28 cellular contexts compared by ENCODE assay signal in the genomic region with DNA sequence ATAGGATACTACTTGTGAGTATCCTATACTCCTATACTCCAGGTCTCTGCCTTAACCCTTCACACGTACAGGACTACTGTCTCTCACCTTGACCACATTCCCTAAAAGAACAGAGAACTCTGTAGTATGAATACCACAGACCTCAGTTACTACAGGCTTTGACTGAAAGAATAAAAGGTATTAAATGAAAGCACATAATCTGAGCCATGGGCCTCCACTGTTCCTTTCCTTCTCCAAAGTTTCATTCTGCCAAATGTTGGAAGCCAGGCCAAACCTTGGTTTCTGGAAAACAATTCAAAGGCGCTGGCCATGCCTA.
DNase-seq lines count a peak whose midpoint lies in the region; ATAC-seq, FAIRE-seq and TF ChIP-seq lines count a peak whose summit lies in the region.
"Had no signal": no experiment of that assay in that cellular context is flagged by ENCODE, and none has a peak within 500 bp of the region (broad histone marks: within the 10 kb centered on the region; RNA-seq: fewer than 3 reads in every experiment).

No MANE protein-coding gene starts in this region.

- H3K27me3 ChIP-seq in left ventricle myocardium inferior (ENCODE audit: low read depth) (no peaks in the 10 kb centered on the region), right cardiac atrium (ENCODE audit: control insufficient read depth, insufficient read depth) (no peaks in the 10 kb centered on the region), mammary epithelial cell (ENCODE audit: insufficient read depth, low read length) (no peaks in the 10 kb centered on the region), keratinocyte (ENCODE audit: control insufficient read depth, extremely low read depth, insufficient read depth, low read length) (no peaks in the 10 kb centered on the region), vagina (no peaks in the 10 kb centered on the region)
- H3K27me3 ChIP-seq: BE2C, Peyer's patch, SJSA1 had no signal

- H3K9me3 ChIP-seq in left ventricle myocardium inferior (replicated peaks): no peaks in the 10 kb centered on the region
- H3K9me3 ChIP-seq in right cardiac atrium (ENCODE audit: control insufficient read depth, low read length): no peaks in the 10 kb centered on the region
- H3K9me3 ChIP-seq in mammary epithelial cell (replicated peaks; ENCODE audit: insufficient read depth, low read length): peaks cover 6% of the 10 kb centered on the region
- no peaks in the 10 kb centered on the region for H3K9me3 ChIP-seq in keratinocyte (ENCODE audit: control insufficient read depth, low read depth, low read length)
- H3K9me3 ChIP-seq in vagina: no peaks in the 10 kb centered on the region
- H3K9me3 ChIP-seq: BE2C, Peyer's patch, SJSA1 had no signal

- no peak for ATAC-seq in right cardiac atrium
- ATAC-seq in GM18498 (IDR thresholded peaks at IDR 0.05; ENCODE audit: unreplicated experiment): no peak
- ATAC-seq in WTC11: no peak

- 94% methylated on average over 2 of the region's 2 CpGs for WGBS in right cardiac atrium
- WGBS in mammary epithelial cell (ENCODE audit: low coverage, missing lambda C conversion rate): 54% methylated on average over 2 of the region's 2 CpGs

- DNase-seq in left ventricle myocardium inferior (no peak), right cardiac atrium (no peak), mammary epithelial cell (no peak), keratinocyte (ENCODE audit: low read depth, low spot score) (no peak), vagina (ENCODE audit: extremely low spot score in 2 of 2) (no peak), Kasumi-1 (lab: John Stamatoyannopoulos, UW) (no peak), WTC11 (ENCODE audit: low spot score) (no peak)
- DNase-seq: 8988T; ACHN; BE2C; CD8-positive, alpha-beta memory T cell; DMS 273 treated with DMSO at 0.1 percent for 48 hours; DMS79 treated with DMSO at 0.1 percent for 48 hours; GF-D8; H7; KG1; NCI-H1048; NCI-H1417; NCI-H1694; NCI-H2081; NCI-H2227 treated with DMSO at 0.1 percent for 48 hours; NCI-H69; OCI-M1; Peyer's patch had no signal

- intact Hi-C loops in left ventricle myocardium inferior (cut with micrococcal nuclease) (no loop called here), right cardiac atrium (cut with DNase I) (no loop called here), mammary epithelial cell (cut with micrococcal nuclease) (no loop called here), vagina (cut with DNase I) (no loop called here)

- H4K20me1 ChIP-seq in mammary epithelial cell (ENCODE audit: insufficient read depth, low read length) (no peaks in the 10 kb centered on the region), keratinocyte (ENCODE audit: control insufficient read depth, extremely low read depth, insufficient read depth, low read length) (no peaks in the 10 kb centered on the region)

- no peak for TF ChIP-seq CTCF in left ventricle myocardium inferior (IDR thresholded peaks at IDR 0.05; ENCODE audit: borderline replicate concordance)
- no peak for TF ChIP-seq CTCF in mammary epithelial cell (conservative IDR thresholded peaks at IDR 0.05 in 1 of 2, IDR thresholded peaks at IDR 0.05 in 1 of 2; ENCODE audit: extremely low read depth in 1 of 2, insufficient read depth in 1 of 2, low read depth in 1 of 2, low read length in 2 of 2)
- no peak for TF ChIP-seq CTCF in keratinocyte (optimal IDR thresholded peaks at IDR 0.05 in 1 of 3, IDR thresholded peaks at IDR 0.05 in 1 of 3, conservative IDR thresholded peaks at IDR 0.05 in 1 of 3; ENCODE audit: extremely low read depth in 1 of 3, insufficient read depth in 2 of 3, low read length in 3 of 3)
- no peak for TF ChIP-seq CTCF in vagina (IDR thresholded peaks at IDR 0.05)
- TF ChIP-seq CTCF in WTC11 (IDR thresholded peaks at IDR 0.05): no peak

- no TSS peak for BruUV-seq in mammary epithelial cell (replicated peaks; lab: Mats Ljungman, UMichigan)

- peaks cover 84% of the 10 kb centered on the region for H3K79me2 ChIP-seq in mammary epithelial cell (ENCODE audit: insufficient read depth, low read length)
- peaks cover 67% of the 10 kb centered on the region for H3K79me2 ChIP-seq in keratinocyte (ENCODE audit: control insufficient read depth, insufficient read depth, low read length)

- H3K36me3 ChIP-seq in left ventricle myocardium inferior: no peaks in the 10 kb centered on the region
- no peaks in the 10 kb centered on the region for H3K36me3 ChIP-seq in mammary epithelial cell (ENCODE audit: insufficient read depth, low read length)
- H3K36me3 ChIP-seq in keratinocyte (ENCODE audit: control insufficient read depth in 2 of 2, extremely low read depth in 1 of 2, insufficient read depth in 2 of 2, low read length in 2 of 2): no peaks in the 10 kb centered on the region
- H3K36me3 ChIP-seq in vagina: no peaks in the 10 kb centered on the region
- H3K36me3 ChIP-seq: Peyer's patch, SJSA1 had no signal

- POLR2A ChIA-PET in WTC11 (lab: Charles Lee): no interaction called here

- no peak overlapping the region for H3K9ac ChIP-seq in mammary epithelial cell (ENCODE audit: insufficient read depth, low read length)
- H3K9ac ChIP-seq in keratinocyte (ENCODE audit: control insufficient read depth, extremely low read depth, insufficient read depth, low read length): peak overlapping the region; percentile 64

- H3K4me3 ChIP-seq in left ventricle myocardium inferior: no peak overlapping the region
- no peak overlapping the region for H3K4me3 ChIP-seq in right cardiac atrium (ENCODE audit: low read length)
- H3K4me3 ChIP-seq in mammary epithelial cell (replicated peaks in 1 of 3; ENCODE audit: insufficient read depth in 1 of 3, low read depth in 2 of 3, low read length in 3 of 3): no peak overlapping the region
- H3K4me3 ChIP-seq in keratinocyte (ENCODE audit: control insufficient read depth in 2 of 3, extremely low read depth in 1 of 3, insufficient read depth in 2 of 3, low read depth in 1 of 3, low read length in 3 of 3): peak overlapping the region in 1 of 3 experiments; percentile 22
- H3K4me3 ChIP-seq in vagina: no peak overlapping the region
- H3K4me3 ChIP-seq: Peyer's patch, SJSA1 had no signal

- TF ChIP-seq POLR2A in vagina (IDR thresholded peaks at IDR 0.05): no peak

- peak overlapping the region; percentile 33 for H3K4me2 ChIP-seq in mammary epithelial cell (ENCODE audit: insufficient read depth, low read depth, low read length)
- H3K4me2 ChIP-seq in keratinocyte (ENCODE audit: control insufficient read depth, extremely low read depth, insufficient read depth, low read depth, low read length): peak overlapping the region; percentile 86

- no peak overlapping the region for H3K4me3 Mint-ChIP-seq in WTC11
- H3K4me3 Mint-ChIP-seq: CD14-positive monocyte; CD8-positive, alpha-beta memory T cell had no signal

- no peaks in the 10 kb centered on the region for H3K36me3 Mint-ChIP-seq in WTC11
- H3K36me3 Mint-ChIP-seq: CD14-positive monocyte; CD8-positive, alpha-beta memory T cell had no signal

- in situ Hi-C loops in mammary epithelial cell (cut with MboI; ENCODE audit: low sequenced_read_pairs in 2 of 2): no loop called here

- no peak for FAIRE-seq in keratinocyte (lab: Jason Lieb, UNC)
- FAIRE-seq: GM12891 had no signal

- H3K4me1 ChIP-seq in left ventricle myocardium inferior (peaks cover 96% of the 10 kb centered on the region), right cardiac atrium (ENCODE audit: control insufficient read depth, insufficient read depth, low read length) (peaks cover 21% of the 10 kb centered on the region), mammary epithelial cell (ENCODE audit: insufficient read depth, low read length) (peaks cover 29% of the 10 kb centered on the region), keratinocyte (ENCODE audit: control insufficient read depth, extremely low read depth, insufficient read depth, low read length) (peaks cover 40% of the 10 kb centered on the region), vagina (peaks cover 44% of the 10 kb centered on the region)

- CTCF ChIA-PET in mammary epithelial cell (lab: Charles Lee; ENCODE audit: low non-redundant PET) (no interaction called here), WTC11 (lab: Charles Lee) (no interaction called here)

- H3K27ac Mint-ChIP-seq in WTC11: no peak overlapping the region
- H3K27ac Mint-ChIP-seq: CD14-positive monocyte; CD8-positive, alpha-beta memory T cell had no signal

- no peaks in the 10 kb centered on the region for H3K9me1 ChIP-seq in keratinocyte (ENCODE audit: control insufficient read depth, extremely low read depth, insufficient read depth, low read length)

- dilution Hi-C loops in mammary epithelial cell (cut with HindIII; ENCODE audit: low sequenced_read_pairs) (no loop called here), keratinocyte (cut with MboI; ENCODE audit: extremely low pct_ligation_motif_present, low sequenced_read_pairs) (no loop called here)

- peak overlapping the region; percentile 10 for H3K27ac ChIP-seq in left ventricle myocardium inferior (replicated peaks)
- H3K27ac ChIP-seq in right cardiac atrium (ENCODE audit: low read length): no peak overlapping the region
- H3K27ac ChIP-seq in mammary epithelial cell (ENCODE audit: insufficient read depth, low read depth, low read length): peak overlapping the region; percentile 94
- peak overlapping the region; percentile 87 for H3K27ac ChIP-seq in keratinocyte (ENCODE audit: control insufficient read depth, insufficient read depth, low read length)
- H3K27ac ChIP-seq in vagina: peak overlapping the region; percentile 32
- H3K27ac ChIP-seq: Peyer's patch, SJSA1 had no signal

- H3K4me1 Mint-ChIP-seq in WTC11: peaks cover 53% of the 10 kb centered on the region

- H3K27me3 Mint-ChIP-seq in WTC11 (ENCODE audit: low read depth): no peaks in the 10 kb centered on the region

- no peak overlapping the region for H2AFZ ChIP-seq in mammary epithelial cell (ENCODE audit: low read depth, low read length)
- peak overlapping the region; percentile 14 for H2AFZ ChIP-seq in keratinocyte (ENCODE audit: control insufficient read depth, low read length)

- H3K9me3 Mint-ChIP-seq in WTC11: no peaks in the 10 kb centered on the region
- H3K9me3 Mint-ChIP-seq: CD8-positive, alpha-beta memory T cell had no signal

TF ChIP-seq in WTC11, 78 proteins besides CTCF, POLR2A, EP300 and RAD21 (continues in another document):
- TF ChIP-seq, protein P1, sequence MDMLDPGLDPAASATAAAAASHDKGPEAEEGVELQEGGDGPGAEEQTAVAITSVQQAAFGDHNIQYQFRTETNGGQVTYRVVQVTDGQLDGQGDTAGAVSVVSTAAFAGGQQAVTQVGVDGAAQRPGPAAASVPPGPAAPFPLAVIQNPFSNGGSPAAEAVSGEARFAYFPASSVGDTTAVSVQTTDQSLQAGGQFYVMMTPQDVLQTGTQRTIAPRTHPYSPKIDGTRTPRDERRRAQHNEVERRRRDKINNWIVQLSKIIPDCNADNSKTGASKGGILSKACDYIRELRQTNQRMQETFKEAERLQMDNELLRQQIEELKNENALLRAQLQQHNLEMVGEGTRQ (CRISPR knock-in tag; IDR thresholded peaks at IDR 0.05): no peak
- no peak for TF ChIP-seq ZNF671 (CRISPR knock-in tag; IDR thresholded peaks at IDR 0.05)
- TF ChIP-seq TEAD4 (CRISPR knock-in tag; IDR thresholded peaks at IDR 0.05): no peak
- no peak for TF ChIP-seq JUN (CRISPR knock-in tag; IDR thresholded peaks at IDR 0.05)
